Comparison of ENCODE assay signal across 12 cellular contexts in genomic region chr12:4267904-4268548, GRCh38. TPM values are rescaled to one million over a fixed set of nuclear protein-coding genes. Genes with fewer than 3 reads are reported as not detected.
A peak's percentile ranks its signal among the peaks of the same experiment; 100 is the strongest.
DNase-seq lines count a peak whose midpoint lies in the region; ATAC-seq and TF ChIP-seq lines count a peak whose summit lies in the region.
"Had no signal": no experiment of that assay in that cellular context is flagged by ENCODE, and none has a peak within 500 bp of the region (broad histone marks: within the 10 kb centered on the region; RNA-seq: fewer than 3 reads in every experiment).

No MANE protein-coding gene starts in this region.

- H4K20me1 ChIP-seq in hepatocyte (ENCODE audit: insufficient read depth, poor library complexity, severe bottlenecking) = no peaks in the 10 kb centered on the region

- peak overlapping the region; percentile 97 for H3K4me3 Mint-ChIP-seq in activated CD4-positive, alpha-beta T cell treated with anti-CD3 and anti-CD28 coated beads, Interleukin-2, amount 10 ng/mL, durations not matched to agents 24 days and 14 days
- peak overlapping the region; percentile 92 for H3K4me3 Mint-ChIP-seq in WTC11
- peak overlapping the region; percentile 93 to 98 for H3K4me3 Mint-ChIP-seq in stimulated activated naive B cell treated with anti-CD40 and anti-IgM and Interleukin-4, amounts not matched to agents 10 μg/mL and 1 μg/mL and 100 μg/mL, for 72 hours

- H3K4me2 ChIP-seq in hepatocyte = peak overlapping the region; percentile 88

- no peaks in the 10 kb centered on the region for H3K9me3 Mint-ChIP-seq in activated CD4-positive, alpha-beta T cell treated with anti-CD3 and anti-CD28 coated beads, Interleukin-2, amount 10 ng/mL, durations not matched to agents 24 days and 14 days
- H3K9me3 Mint-ChIP-seq in WTC11 = no peaks in the 10 kb centered on the region
- no peaks in the 10 kb centered on the region for H3K9me3 Mint-ChIP-seq in stimulated activated naive B cell treated with anti-CD40 and anti-IgM and Interleukin-4, amounts not matched to agents 10 μg/mL and 1 μg/mL and 100 μg/mL, for 72 hours

- no peaks in the 10 kb centered on the region for H3K9me3 ChIP-seq in hepatocyte (ENCODE audit: low read depth)
- H3K9me3 ChIP-seq: testis had no signal

- POLR2A ChIA-PET in WTC11 (lab: Charles Lee) = interaction anchor here (1.0 to 1.2 kb wide), 3 partner anchors 9 to 151 kb away, joined by 3 to 6 read pairs (median 4); no protein-coding TSS in a partner anchor

- H3K36me3 Mint-ChIP-seq in activated CD4-positive, alpha-beta T cell treated with anti-CD3 and anti-CD28 coated beads, Interleukin-2, amount 10 ng/mL, durations not matched to agents 24 days and 14 days (ENCODE audit: low read depth) = peaks cover 2% of the 10 kb centered on the region
- no peaks in the 10 kb centered on the region for H3K36me3 Mint-ChIP-seq in WTC11
- H3K36me3 Mint-ChIP-seq in stimulated activated naive B cell treated with anti-CD40 and anti-IgM and Interleukin-4, amounts not matched to agents 10 μg/mL and 1 μg/mL and 100 μg/mL, for 72 hours = peaks cover 0 to 3% of the 10 kb centered on the region in 2 donors

- H3K27me3 Mint-ChIP-seq in activated CD4-positive, alpha-beta T cell treated with anti-CD3 and anti-CD28 coated beads, Interleukin-2, amount 10 ng/mL, durations not matched to agents 24 days and 14 days = peaks cover 19% of the 10 kb centered on the region
- peaks cover 22% of the 10 kb centered on the region for H3K27me3 Mint-ChIP-seq in WTC11 (ENCODE audit: low read depth)
- no peaks in the 10 kb centered on the region for H3K27me3 Mint-ChIP-seq in stimulated activated naive B cell treated with anti-CD40 and anti-IgM and Interleukin-4, amounts not matched to agents 10 μg/mL and 1 μg/mL and 100 μg/mL, for 72 hours

- peak overlapping the region; percentile 96 for H3K27ac ChIP-seq in hepatocyte
- H3K27ac ChIP-seq: WERI-Rb-1 had no signal

- H3K4me1 Mint-ChIP-seq in activated CD4-positive, alpha-beta T cell treated with anti-CD3 and anti-CD28 coated beads, Interleukin-2, amount 10 ng/mL, durations not matched to agents 24 days and 14 days = peaks cover 22% of the 10 kb centered on the region
- peaks cover 24% of the 10 kb centered on the region for H3K4me1 Mint-ChIP-seq in WTC11
- H3K4me1 Mint-ChIP-seq in stimulated activated naive B cell treated with anti-CD40 and anti-IgM and Interleukin-4, amounts not matched to agents 10 μg/mL and 1 μg/mL and 100 μg/mL, for 72 hours = peaks cover 16 to 30% of the 10 kb centered on the region in 2 donors

- no peak for DNase-seq in activated CD4-positive, alpha-beta T cell treated with anti-CD3 and anti-CD28 coated beads, Interleukin-2, amount 10 ng/mL, durations not matched to agents 24 days and 14 days
- no peak for DNase-seq in activated CD4-positive, alpha-beta T cell treated with anti-CD3 and anti-CD28 coated beads, Interleukin-2, amount 50 U/mL, for 4 hours
- DNase-seq in WTC11 (ENCODE audit: low spot score) (no peak), hepatocyte (ENCODE audit: low spot score) (no peak), hepatic stellate cell (ENCODE audit: low spot score) (no peak)
- DNase-seq in stimulated activated naive B cell treated with anti-CD40 and anti-IgM and Interleukin-4, amounts not matched to agents 10 μg/mL and 1 μg/mL and 100 μg/mL, for 72 hours = no peak
- DNase-seq: cerebellar nuclear complex, NCI-H526 treated with DMSO at 0.1 percent for 48 hours, testis, WERI-Rb-1 had no signal

- peak overlapping the region; percentile 99 for H3K27ac Mint-ChIP-seq in activated CD4-positive, alpha-beta T cell treated with anti-CD3 and anti-CD28 coated beads, Interleukin-2, amount 10 ng/mL, durations not matched to agents 24 days and 14 days
- no peak overlapping the region for H3K27ac Mint-ChIP-seq in WTC11
- peak overlapping the region; percentile 99 for H3K27ac Mint-ChIP-seq in stimulated activated naive B cell treated with anti-CD40 and anti-IgM and Interleukin-4, amounts not matched to agents 10 μg/mL and 1 μg/mL and 100 μg/mL, for 72 hours

- H3K9me2 ChIP-seq in hepatocyte (replicated peaks; ENCODE audit: insufficient read depth) = no peaks in the 10 kb centered on the region

- 38% methylated on average over 1 of the region's 1 CpG for WGBS in hepatocyte (ENCODE audit: low lambda C conversion rate, missing lambda C conversion rate)

- intact Hi-C loops in activated CD4-positive, alpha-beta T cell treated with anti-CD3 and anti-CD28 coated beads, Interleukin-2, amount 10 ng/mL, durations not matched to agents 24 days and 14 days (cut with micrococcal nuclease) = loop anchor here (1.0 to 2.0 kb wide), 3 partner anchors 17 to 97 kb away; no protein-coding TSS in a partner anchor

- H3K4me1 ChIP-seq in hepatocyte (ENCODE audit: insufficient read depth) = peaks cover 14% of the 10 kb centered on the region

- H2AFZ ChIP-seq in hepatocyte = no peak overlapping the region

- ATAC-seq in WTC11 (no peak), GM18520 (IDR thresholded peaks at IDR 0.05; ENCODE audit: unreplicated experiment) (no peak), HG02610 (IDR thresholded peaks at IDR 0.05; ENCODE audit: unreplicated experiment) (no peak)
- no peak for ATAC-seq in stimulated activated naive B cell treated with anti-CD40 and anti-IgM and Interleukin-4, amounts not matched to agents 10 μg/mL and 1 μg/mL and 100 μg/mL, for 72 hours (replicated peaks)

- CTCF ChIA-PET in WTC11 (lab: Charles Lee) = interaction anchor here (0.5 to 2.4 kb wide), 11 partner anchors 10 to 385 kb away, joined by 3 to 24 read pairs (median 4); no protein-coding TSS in a partner anchor

- H3K27me3 ChIP-seq in hepatocyte = peaks cover 29% of the 10 kb centered on the region
- H3K27me3 ChIP-seq: testis had no signal

- no peaks in the 10 kb centered on the region for H3K79me2 ChIP-seq in hepatocyte

- H3K36me3 ChIP-seq in hepatocyte (replicated peaks; ENCODE audit: insufficient read depth, low read depth) = no peaks in the 10 kb centered on the region
- H3K36me3 ChIP-seq: WERI-Rb-1 had no signal

- H3K4me3 ChIP-seq in hepatocyte = peak overlapping the region; percentile 78

- no peak for TF ChIP-seq CTCF in WTC11 (IDR thresholded peaks at IDR 0.05)
- TF ChIP-seq CTCF in hepatocyte (IDR thresholded peaks at IDR 0.05; ENCODE audit: poor library complexity) = no peak

TF ChIP-seq in WTC11, 78 proteins besides CTCF, POLR2A, EP300 and RAD21:
- TF ChIP-seq HMGA2 (CRISPR knock-in tag; IDR thresholded peaks at IDR 0.05) (no peak), JUN (CRISPR knock-in tag; IDR thresholded peaks at IDR 0.05) (no peak)
TF ChIP-seq in WTC11: peak in this region for 0.

RNA-seq across cellular contexts. Expression of gene CCND2, which starts 5.5 kb away (rescaled TPM):
- total RNA-seq in activated CD4-positive, alpha-beta T cell treated with anti-CD3 and anti-CD28 coated beads, Interleukin-2, amount 10 ng/mL, durations not matched to agents 24 days and 14 days = 607 and 615 TPM in 2 replicates
- total RNA-seq in WTC11 (2021) (194 to 266 TPM (median 261 TPM) in 3 replicates), hepatocyte (232 and 250 TPM in 2 replicates)
- polyA plus RNA-seq in hepatocyte = 131 and 157 TPM in 2 replicates

RNA-seq across cellular contexts. Expression of gene TIGAR, which starts 53.0 kb away (rescaled TPM):
- total RNA-seq in activated CD4-positive, alpha-beta T cell treated with anti-CD3 and anti-CD28 coated beads, Interleukin-2, amount 10 ng/mL, durations not matched to agents 24 days and 14 days = 13.4 TPM in 2 replicates
- 14.4 to 26.7 TPM (median 18.0 TPM) in 3 replicates for total RNA-seq in WTC11 (2021)
- 6.9 and 7.9 TPM in 2 replicates for total RNA-seq in hepatocyte
- 9.8 and 12.3 TPM in 2 replicates for polyA plus RNA-seq in hepatocyte
